Comparison of ENCODE assay signal across 17 cellular contexts in the genomic region with DNA sequence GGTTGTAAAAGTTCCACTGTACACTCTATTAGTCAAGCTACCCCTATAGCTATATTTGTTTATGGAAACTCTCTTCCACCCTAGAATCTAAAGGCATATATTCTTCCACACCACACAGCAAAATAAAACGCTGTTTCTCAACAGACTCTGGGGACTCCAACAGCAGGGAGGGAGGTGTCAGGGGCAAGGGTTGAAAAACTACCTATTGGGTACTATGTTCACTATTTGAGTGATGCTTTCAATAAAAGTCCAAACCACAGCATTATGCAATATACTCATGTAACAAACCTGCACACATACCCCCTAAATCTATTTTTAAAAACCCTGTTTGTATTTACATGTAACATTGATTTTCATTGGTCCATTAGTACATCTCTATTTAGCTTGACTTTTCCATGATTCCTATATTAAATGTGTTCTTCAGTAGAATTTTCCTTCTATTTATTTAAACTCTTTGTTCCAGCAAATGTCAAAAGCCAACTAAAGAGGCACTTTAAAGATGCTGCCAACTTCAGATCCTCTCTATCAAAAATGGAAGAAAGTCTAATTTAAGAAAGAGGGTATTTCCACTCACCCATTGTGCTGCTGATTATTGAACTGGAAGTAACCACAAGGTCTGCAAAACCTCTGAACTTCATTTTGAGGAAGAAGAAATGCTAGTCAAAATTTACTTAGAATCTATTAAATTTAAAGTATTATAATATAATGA. TPM values are rescaled to one million over a fixed set of nuclear protein-coding genes. Genes with fewer than 3 reads are reported as not detected.
DNase-seq lines count a peak whose midpoint lies in the region; ATAC-seq and TF ChIP-seq lines count a peak whose summit lies in the region.
"Had no signal": no experiment of that assay in that cellular context is flagged by ENCODE, and none has a peak within 500 bp of the region (broad histone marks: within the 10 kb centered on the region; RNA-seq: fewer than 3 reads in every experiment).

No MANE protein-coding gene starts in this region.

- no peaks in the 10 kb centered on the region for H3K9me3 ChIP-seq in BLaER1
- H3K9me3 ChIP-seq in osteoblast (ENCODE audit: low read depth, low read length), result no peaks in the 10 kb centered on the region
- no peaks in the 10 kb centered on the region for H3K9me3 ChIP-seq in CD4-positive, alpha-beta memory T cell (ENCODE audit: control insufficient read depth in 1 of 2, low read length in 2 of 2)
- H3K9me3 ChIP-seq: gastroesophageal sphincter, neutrophil, sigmoid colon had no signal

- H2AFZ ChIP-seq in osteoblast (ENCODE audit: low read length), result no peak overlapping the region

- no peaks in the 10 kb centered on the region for H3K27me3 Mint-ChIP-seq in CD4-positive, alpha-beta memory T cell

- no peak overlapping the region for H3K9ac ChIP-seq in BLaER1

- H3K4me3 ChIP-seq in BLaER1, result no peak overlapping the region
- no peak overlapping the region for H3K4me3 ChIP-seq in osteoblast (ENCODE audit: insufficient read depth, low read length)
- H3K4me3 ChIP-seq in CD4-positive, alpha-beta memory T cell (ENCODE audit: low read length in 2 of 2), result no peak overlapping the region
- H3K4me3 ChIP-seq: gastroesophageal sphincter, sigmoid colon had no signal

- H3K4me1 ChIP-seq in BLaER1, result peaks cover 10% of the 10 kb centered on the region
- H3K4me1 ChIP-seq in osteoblast (ENCODE audit: insufficient read depth, low read length), result no peaks in the 10 kb centered on the region
- no peaks in the 10 kb centered on the region for H3K4me1 ChIP-seq in CD4-positive, alpha-beta memory T cell (ENCODE audit: insufficient read depth, low read length)
- H3K4me1 ChIP-seq: gastroesophageal sphincter, sigmoid colon had no signal

- H3K4me3 Mint-ChIP-seq in CD4-positive, alpha-beta memory T cell, result no peak overlapping the region
- H3K4me3 Mint-ChIP-seq: activated CD8-positive, alpha-beta T cell treated with anti-CD3 and anti-CD28 coated beads, Interleukin-2, amount 10 ng/mL, durations not matched to agents 7 days and 5 days; type B pancreatic cell had no signal

- ATAC-seq in GM19025 (IDR thresholded peaks at IDR 0.05; ENCODE audit: low read depth, unreplicated experiment) (peak; percentile 51), HG02759 (IDR thresholded peaks at IDR 0.05; ENCODE audit: unreplicated experiment) (peak; percentile 86), HG03457 (IDR thresholded peaks at IDR 0.05; ENCODE audit: unreplicated experiment) (peak; percentile 73)
- ATAC-seq: activated CD8-positive, alpha-beta T cell treated with anti-CD3 and anti-CD28 coated beads, Interleukin-2, amount 10 ng/mL, durations not matched to agents 7 days and 5 days; gastroesophageal sphincter; PC-3; SK-N-SH treated with all-trans-retinoic acid at 6 μM for 48 hours had no signal

- no peak for TF ChIP-seq CTCF in osteoblast (IDR thresholded peaks at IDR 0.05; ENCODE audit: extremely low read depth, low read depth, low read length)

- H4K20me1 ChIP-seq in BLaER1 (no peaks in the 10 kb centered on the region), osteoblast (ENCODE audit: insufficient read depth, low read length) (no peaks in the 10 kb centered on the region)

- H3K27ac ChIP-seq in BLaER1 (no peak overlapping the region), osteoblast (ENCODE audit: low read depth, low read length) (no peak overlapping the region)
- H3K27ac ChIP-seq in CD4-positive, alpha-beta memory T cell (ENCODE audit: low read depth, low read length), result no peak overlapping the region
- H3K27ac ChIP-seq: gastroesophageal sphincter, neutrophil, sigmoid colon had no signal

- H3K4me2 ChIP-seq in BLaER1 (peak overlapping the region; percentile 18; the same call in 1 of the 2 replicates), osteoblast (ENCODE audit: insufficient read depth, low read length) (no peak overlapping the region)

- intact Hi-C loops in CD4-positive, alpha-beta memory T cell (cut with micrococcal nuclease), result no loop called here

- H3K36me3 Mint-ChIP-seq in CD4-positive, alpha-beta memory T cell, result no peaks in the 10 kb centered on the region
- H3K36me3 Mint-ChIP-seq: type B pancreatic cell had no signal

- POLR2A ChIA-PET in CD4-positive, alpha-beta memory T cell (lab: Charles Lee; ENCODE audit: partially characterized antibody), result no interaction called here

- no peak for DNase-seq in osteoblast (ENCODE audit: insufficient read length, low spot score, missing footprints)
- DNase-seq in activated naive CD4-positive, alpha-beta T cell (lab: John Stamatoyannopoulos, UW), result no peak
- DNase-seq in HCEC 1CT, result no peak
- no peak for DNase-seq in CD4-positive, alpha-beta memory T cell
- DNase-seq: activated CD8-positive, alpha-beta T cell treated with anti-CD3 and anti-CD28 coated beads, Interleukin-2, amount 10 ng/mL, durations not matched to agents 7 days and 5 days; KBM-7; PC-3; sigmoid colon; stimulated activated CD4-positive, alpha-beta T cell treated with anti-CD3 and anti-CD28 coated beads, Interleukin-2, amount 100 ng/mL, for 48 hours had no signal

- no peaks in the 10 kb centered on the region for H3K4me1 Mint-ChIP-seq in CD4-positive, alpha-beta memory T cell

- CTCF ChIA-PET in CD4-positive, alpha-beta memory T cell (lab: Charles Lee; ENCODE audit: partially characterized antibody), result no interaction called here

- H3K27me3 ChIP-seq in BLaER1 (no peaks in the 10 kb centered on the region), osteoblast (ENCODE audit: insufficient read depth, low read length) (no peaks in the 10 kb centered on the region)
- H3K27me3 ChIP-seq in CD4-positive, alpha-beta memory T cell (ENCODE audit: insufficient read depth, low read length), result no peaks in the 10 kb centered on the region
- H3K27me3 ChIP-seq: neutrophil, sigmoid colon had no signal

- no peak overlapping the region for H3K27ac Mint-ChIP-seq in CD4-positive, alpha-beta memory T cell
- H3K27ac Mint-ChIP-seq: activated CD8-positive, alpha-beta T cell treated with anti-CD3 and anti-CD28 coated beads, Interleukin-2, amount 10 ng/mL, durations not matched to agents 7 days and 5 days; type B pancreatic cell had no signal

- peaks cover 0 to 6% (median 0%) of the 10 kb centered on the region in 8 donors for H3K9me3 Mint-ChIP-seq in CD4-positive, alpha-beta memory T cell
- H3K9me3 Mint-ChIP-seq: type B pancreatic cell had no signal

- no peaks in the 10 kb centered on the region for H3K79me2 ChIP-seq in osteoblast (ENCODE audit: insufficient read depth, low read length)

- H3K36me3 ChIP-seq in BLaER1 (no peaks in the 10 kb centered on the region), osteoblast (ENCODE audit: insufficient read depth, low read length) (no peaks in the 10 kb centered on the region)
- H3K36me3 ChIP-seq in CD4-positive, alpha-beta memory T cell (ENCODE audit: insufficient read depth, low read length), result no peaks in the 10 kb centered on the region
- H3K36me3 ChIP-seq: gastroesophageal sphincter, neutrophil, sigmoid colon had no signal

RNA-seq across cellular contexts. Expression of a gene that starts 26.2 kb away (rescaled TPM):
- total RNA-seq in osteoblast, result 0.36 and 0.59 TPM in 2 replicates
- total RNA-seq in CD4-positive, alpha-beta memory T cell, result not detected
- polyA plus RNA-seq in CD4-positive, alpha-beta memory T cell, result not detected
- total RNA-seq: activated CD8-positive, alpha-beta T cell treated with anti-CD3 and anti-CD28 coated beads, Interleukin-2, amount 10 ng/mL, durations not matched to agents 7 days and 5 days had no signal
